11 cellular contexts compared by ENCODE assay signal in genomic region chr2:183001948-183002347, GRCh38.
"Had no signal": no experiment of that assay in that cellular context is flagged by ENCODE, and none has a peak within 500 bp of the region (broad histone marks: within the 10 kb centered on the region; RNA-seq: fewer than 3 reads in every experiment).

No MANE protein-coding gene starts in this region.

- H3K4me3 ChIP-seq: colonic mucosa, ovary, upper lobe of right lung had no signal

- H3K4me1 ChIP-seq: colonic mucosa, upper lobe of right lung had no signal

- H3K9me3 Mint-ChIP-seq: activated naive CD4-positive, alpha-beta T cell treated with anti-CD3 and anti-CD28 coated beads, Interleukin-2, amount 10 ng/mL, durations not matched to agents 7 days and 5 days had no signal

- H3K36me3 ChIP-seq: colonic mucosa, ovary had no signal

- H3K4me1 Mint-ChIP-seq: activated naive CD4-positive, alpha-beta T cell treated with anti-CD3 and anti-CD28 coated beads, Interleukin-2, amount 10 ng/mL, durations not matched to agents 7 days and 5 days had no signal

- H3K4me3 Mint-ChIP-seq: activated naive CD4-positive, alpha-beta T cell treated with anti-CD3 and anti-CD28 coated beads, Interleukin-2, amount 10 ng/mL, durations not matched to agents 7 days and 5 days; neural crest cell had no signal

- H3K36me3 Mint-ChIP-seq: activated naive CD4-positive, alpha-beta T cell treated with anti-CD3 and anti-CD28 coated beads, Interleukin-2, amount 10 ng/mL, durations not matched to agents 7 days and 5 days had no signal

- DNase-seq: activated CD4-positive, alpha-beta T cell treated with anti-CD3 and anti-CD28 coated beads for 48 hours; activated naive CD4-positive, alpha-beta T cell treated with anti-CD3 and anti-CD28 coated beads, Interleukin-2, amount 10 ng/mL, durations not matched to agents 7 days and 5 days; colonic mucosa; effector CD4-positive, alpha-beta T cell; ovary; stimulated activated CD4-positive, alpha-beta T cell treated with anti-CD3 and anti-CD28 coated beads, Interleukin-4, amount 100 ng/mL, for 1 hour; stimulated activated CD8-positive, alpha-beta memory T cell treated with anti-CD3 and anti-CD28 coated beads, Interleukin-4, amount 100 ng/mL, for 48 hours; stimulated activated naive CD8-positive, alpha-beta T cell treated with anti-CD3 and anti-CD28 coated beads, Interleukin-15, Interleukin-2, amounts not matched to agents 100 U/mL and 50 U/mL, for 24 hours; upper lobe of right lung had no signal

- H3K27ac ChIP-seq: colonic mucosa, epithelial cell of prostate, ovary, upper lobe of right lung had no signal

- H3K9me3 ChIP-seq: colonic mucosa, ovary, upper lobe of right lung had no signal

- ATAC-seq: stimulated activated naive CD8-positive, alpha-beta T cell treated with anti-CD3 and anti-CD28 coated beads, Interleukin-15, Interleukin-2, amounts not matched to agents 100 U/mL and 50 U/mL, for 24 hours; upper lobe of right lung had no signal

- H3K27me3 ChIP-seq: colonic mucosa, ovary, upper lobe of right lung had no signal

- H3K27me3 Mint-ChIP-seq: activated naive CD4-positive, alpha-beta T cell treated with anti-CD3 and anti-CD28 coated beads, Interleukin-2, amount 10 ng/mL, durations not matched to agents 7 days and 5 days had no signal

- H3K27ac Mint-ChIP-seq: activated naive CD4-positive, alpha-beta T cell treated with anti-CD3 and anti-CD28 coated beads, Interleukin-2, amount 10 ng/mL, durations not matched to agents 7 days and 5 days had no signal
